In the genomic region with DNA sequence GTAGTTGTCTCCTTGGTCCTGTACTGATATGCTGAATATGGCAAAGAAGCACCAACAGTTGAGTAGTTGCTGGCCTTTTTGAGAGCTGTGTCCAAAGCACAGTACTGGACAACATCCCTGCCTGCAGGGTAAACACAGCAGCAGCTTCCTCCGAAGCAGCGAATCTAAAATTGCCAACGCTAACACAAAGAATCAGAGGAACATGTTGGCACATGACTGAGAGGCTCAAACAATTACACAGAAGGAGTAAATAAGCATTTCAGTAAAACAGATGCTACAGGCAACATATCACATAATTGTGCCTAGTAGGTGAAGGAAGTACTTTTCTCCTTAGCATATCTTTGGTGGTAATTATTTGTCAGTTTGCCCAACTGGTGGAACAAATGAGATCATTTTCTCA, we compare ENCODE assay signal across 18 cellular contexts. TPM values are rescaled to one million over a fixed set of nuclear protein-coding genes. Genes with fewer than 3 reads are reported as not detected.
DNase-seq lines count a peak whose midpoint lies in the region; ATAC-seq and TF ChIP-seq lines count a peak whose summit lies in the region.
"Had no signal": no experiment of that assay in that cellular context is flagged by ENCODE, and none has a peak within 500 bp of the region (broad histone marks: within the 10 kb centered on the region; RNA-seq: fewer than 3 reads in every experiment).

No MANE protein-coding gene starts in this region.

- no peak for TF ChIP-seq CTCF in Panc1 (IDR thresholded peaks at IDR 0.05)
- no peak for TF ChIP-seq CTCF in upper lobe of right lung (IDR thresholded peaks at IDR 0.05)

- no peak overlapping the region for H3K27ac ChIP-seq in Panc1 (ENCODE audit: low read length)
- H3K27ac ChIP-seq in epithelial cell of prostate = peak overlapping the region; percentile 91
- no peak overlapping the region for H3K27ac ChIP-seq in upper lobe of right lung
- H3K27ac ChIP-seq: HL-60 had no signal

- no TSS peak for BruUV-seq in Panc1 (replicated peaks; lab: Mats Ljungman, UMichigan)

- CTCF ChIA-PET in Panc1 (lab: Charles Lee) = no interaction called here

- H3K4me3 ChIP-seq in Panc1 (ENCODE audit: low read depth in 2 of 2, low read length in 2 of 2) = no peak overlapping the region
- H3K4me3 ChIP-seq in upper lobe of right lung = no peak overlapping the region

- ATAC-seq in Panc1 = 0 out of 2 replicates have a peak, but pooled peaks have one; percentile 30
- ATAC-seq in upper lobe of right lung = no peak
- ATAC-seq: HCT116, PC-3 had no signal

- POLR2A ChIA-PET in Panc1 (lab: Charles Lee) = no interaction called here

- H3K4me1 ChIP-seq in Panc1 (ENCODE audit: control insufficient read depth, insufficient read depth, low read length) (no peaks in the 10 kb centered on the region), upper lobe of right lung (no peaks in the 10 kb centered on the region)

- in situ Hi-C loops in Panc1 (cut with HindIII; ENCODE audit: low pct_unique_long_range_greater_than_20kb, low sequenced_read_pairs) = no loop called here

- H3K36me3 ChIP-seq in Panc1 (ENCODE audit: control insufficient read depth, insufficient read depth, low read length) (no peaks in the 10 kb centered on the region), upper lobe of right lung (no peaks in the 10 kb centered on the region)

- DNase-seq in DMS153 (lab: John Stamatoyannopoulos, UW) (peak; percentile 78), NCI-H1436 treated with DMSO at 0.1 percent for 48 hours (lab: John Stamatoyannopoulos, UW) (peak; percentile 73), Panc1 (ENCODE audit: low read depth, low spot score) (no peak), epithelial cell of prostate (ENCODE audit: low read depth, low spot score) (peak; percentile 41), upper lobe of right lung (no peak), kidney tubule cell (ENCODE audit: low spot score) (no peak), activated gamma-delta T cell (lab: John Stamatoyannopoulos, UW) (no peak)
- DNase-seq in activated CD8-positive, alpha-beta memory T cell treated with anti-CD3 and anti-CD28 coated beads for 24 hours = no peak
- DNase-seq: activated CD4-positive, CD25-positive, alpha-beta regulatory T cell; activated naive CD8-positive, alpha-beta T cell treated with anti-CD3 and anti-CD28 coated beads, Interleukin-2, amount 10 ng/mL, durations not matched to agents 7 days and 5 days; head of caudate nucleus; Kasumi-1; midbrain; NCI-H2029 treated with DMSO at 0.1 percent for 48 hours; occipital lobe; PC-3 had no signal

- intact Hi-C loops in Panc1 (cut with micrococcal nuclease; ENCODE audit: unreplicated experiment) = no loop called here
- intact Hi-C loops in upper lobe of right lung (cut with DNase I) = no loop called here

- H3K27me3 ChIP-seq in Panc1 (ENCODE audit: control insufficient read depth, insufficient read depth, low read length) (no peaks in the 10 kb centered on the region), upper lobe of right lung (no peaks in the 10 kb centered on the region)

- H3K9me3 ChIP-seq in Panc1 (ENCODE audit: control insufficient read depth, insufficient read depth, low read depth, low read length) (no peaks in the 10 kb centered on the region), upper lobe of right lung (no peaks in the 10 kb centered on the region)

RNA-seq across cellular contexts. Expression of a gene that starts 52.1 kb away (rescaled TPM):
- total RNA-seq in Panc1 (2021; ENCODE audit: unreplicated experiment) = 9.6 TPM
- polyA plus RNA-seq in Panc1 (2012; ENCODE audit: insufficient read length) = 3.4 TPM
- total RNA-seq in upper lobe of right lung = 5.4 TPM

Comparison
In these comparisons a context has a peak if more than half of its experiments do, and no peak if none do; other contexts are left out.
1. DNase-seq: peak in DMS153 (single experiment), NCI-H1436 treated with DMSO at 0.1 percent for 48 hours (single experiment) and epithelial cell of prostate (single experiment); none in Panc1 (single experiment), activated CD8-positive, alpha-beta memory T cell treated with anti-CD3 and anti-CD28 coated beads for 24 hours (single experiment), upper lobe of right lung (single experiment), kidney tubule cell (single experiment) and activated gamma-delta T cell (single experiment).